Comparison of ENCODE assay signal across 5 cellular contexts in the genomic region with DNA sequence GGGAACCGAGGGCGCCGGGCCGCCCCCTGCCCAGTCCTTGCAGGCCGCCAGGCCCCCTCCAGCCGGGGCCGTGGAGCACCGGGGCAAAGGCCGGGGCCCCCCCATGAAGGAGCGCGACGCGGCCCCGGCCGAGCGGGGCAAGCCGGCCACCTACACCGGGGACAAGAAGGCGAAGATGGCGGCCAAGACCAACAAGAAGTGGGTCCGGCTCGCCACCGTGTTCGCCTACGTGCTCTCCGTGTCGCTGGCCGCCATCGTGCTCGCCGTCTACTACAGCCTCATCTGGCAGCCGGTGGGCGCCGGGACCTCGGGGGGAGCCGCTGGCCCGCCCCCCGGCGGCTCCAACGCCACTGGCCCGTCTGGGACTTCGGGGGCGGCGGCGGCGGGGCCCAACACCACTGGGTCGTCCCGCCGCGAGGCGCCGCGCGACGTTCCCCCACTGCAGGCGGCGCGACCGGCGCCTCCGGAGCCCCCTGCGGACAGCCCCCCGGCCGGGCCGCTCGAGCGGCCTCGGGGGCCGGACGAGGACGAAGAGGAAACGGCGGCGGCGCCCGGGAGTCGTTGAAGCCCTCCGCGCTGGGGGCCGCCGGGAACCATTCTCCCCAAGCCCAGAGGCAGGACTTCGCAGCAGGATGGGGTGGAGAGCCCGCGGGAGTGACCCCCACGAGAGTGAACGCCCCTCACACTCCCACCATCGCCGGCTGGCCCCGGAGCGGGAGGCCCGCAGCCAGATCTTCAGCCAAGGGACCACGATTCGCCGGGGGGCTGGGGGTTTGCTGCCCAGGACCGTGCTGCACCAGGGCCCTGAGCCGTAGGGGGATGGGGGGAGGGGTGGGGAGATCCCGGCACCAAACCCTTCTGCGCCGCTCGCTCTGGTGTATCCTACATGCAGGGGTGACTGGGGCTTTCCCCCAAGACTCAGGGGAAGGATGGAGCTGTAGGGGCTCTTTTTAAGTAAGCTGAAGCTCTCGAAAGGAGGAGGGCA. TPM values are rescaled to one million over a fixed set of nuclear protein-coding genes. Genes with fewer than 3 reads are reported as not detected.
DNase-seq lines count a peak whose midpoint lies in the region; ATAC-seq and TF ChIP-seq lines count a peak whose summit lies in the region.

No MANE protein-coding gene starts in this region.

- TF ChIP-seq CTCF in esophagus muscularis mucosa (IDR thresholded peaks at IDR 0.05), result no peak
- no peak for TF ChIP-seq CTCF in smooth muscle cell (IDR thresholded peaks at IDR 0.05; ENCODE audit: borderline replicate concordance, insufficient read depth, poor library complexity, severe bottlenecking)

- H3K4me1 ChIP-seq in esophagus muscularis mucosa (peaks cover 48 to 80% (median 73%) of the 10 kb centered on the region in 4 donors), smooth muscle cell (ENCODE audit: low read depth) (peaks cover 43% of the 10 kb centered on the region)

- 6% methylated on average over 6 of the region's 101 CpGs for WGBS in esophagus muscularis mucosa
- 1% methylated on average over 61 of the region's 101 CpGs for WGBS in smooth muscle cell (ENCODE audit: low lambda C conversion rate)

- no peak overlapping the region for H2AFZ ChIP-seq in smooth muscle cell (ENCODE audit: low read depth)

- H3K27me3 ChIP-seq in esophagus muscularis mucosa (no peaks in the 10 kb centered on the region), smooth muscle cell (ENCODE audit: low read depth) (no peaks in the 10 kb centered on the region)

- H3K4me3 ChIP-seq in esophagus muscularis mucosa (peak overlapping the region; percentile 86 to 95 (median 95)), smooth muscle cell (peak overlapping the region; percentile 66)

- intact Hi-C loops in esophagus muscularis mucosa (cut with DNase I), result loop anchor here (2.0 to 5.0 kb wide), 2 partner anchors 15 to 43 kb away; no protein-coding TSS in a partner anchor

- no peaks in the 10 kb centered on the region for H3F3A ChIP-seq in smooth muscle cell (ENCODE audit: low read depth)

- no peak for TF ChIP-seq POLR2A in esophagus muscularis mucosa (IDR thresholded peaks at IDR 0.05; ENCODE audit: low read depth)

- H3K79me2 ChIP-seq in smooth muscle cell (ENCODE audit: low read depth), result peaks cover 23% of the 10 kb centered on the region

- H4K20me1 ChIP-seq in smooth muscle cell (ENCODE audit: low read depth), result peaks cover 17% of the 10 kb centered on the region

- no peak for TF ChIP-seq EP300 in esophagus muscularis mucosa (IDR thresholded peaks at IDR 0.05)

- H3K36me3 ChIP-seq in esophagus muscularis mucosa (peaks cover 0 to 5% (median 0%) of the 10 kb centered on the region in 4 donors), smooth muscle cell (ENCODE audit: low read depth) (no peaks in the 10 kb centered on the region)

- ATAC-seq in GM21526 (IDR thresholded peaks at IDR 0.05; ENCODE audit: low FRiP score, unreplicated experiment), result peak; percentile 3

- peak overlapping the region; percentile 92 to 98 (median 96) for H3K27ac ChIP-seq in esophagus muscularis mucosa (replicated peaks in 1 of 4)
- no peak overlapping the region for H3K27ac ChIP-seq in smooth muscle cell (ENCODE audit: low read depth)

- DNase-seq in NCI-H69 (lab: John Stamatoyannopoulos, UW) (peak; percentile 57), esophagus muscularis mucosa (ENCODE audit: extremely low spot score) (no peak), smooth muscle cell (lab: John Stamatoyannopoulos, UW; ENCODE audit: unreplicated experiment) (no peak), amniotic stem cell (lab: John Stamatoyannopoulos, UW) (no peak)

- peak overlapping the region; percentile 69 for H3K9ac ChIP-seq in smooth muscle cell (ENCODE audit: low read depth)

- H3K9me3 ChIP-seq in esophagus muscularis mucosa (no peaks in the 10 kb centered on the region), smooth muscle cell (replicated peaks; ENCODE audit: low read depth) (no peaks in the 10 kb centered on the region)

- peak overlapping the region; percentile 94 for H3K4me2 ChIP-seq in smooth muscle cell

RNA-seq across cellular contexts. Expression of gene INAFM2, which starts 0.8 kb away (rescaled TPM):
- total RNA-seq in esophagus muscularis mucosa, result 10 to 100 TPM; 39.0 to 41.3 (median 40.7) TPM
- 28.1 and 30.4 TPM in 2 replicates for total RNA-seq in smooth muscle cell
- polyA plus RNA-seq in smooth muscle cell, result 23.9 and 48.6 TPM in 2 replicates

RNA-seq across cellular contexts. Expression of gene CCDC9B, which starts 16.5 kb away (rescaled TPM):
- total RNA-seq in esophagus muscularis mucosa (10 to 100 TPM; 22.9 to 82.6 (median 56.3) TPM), smooth muscle cell (2.2 and 3.8 TPM in 2 replicates)
- 0.97 and 4.7 TPM in 2 replicates for polyA plus RNA-seq in smooth muscle cell

RNA-seq across cellular contexts. Expression of gene PLCB2, which starts 16.5 kb away (rescaled TPM):
- total RNA-seq in esophagus muscularis mucosa (10 to 100 TPM in 1 of 4 donors, 1 to 10 TPM in 3; 5.8 to 13.3 (median 9.7) TPM), smooth muscle cell (1.5 and 3.9 TPM in 2 replicates)
- polyA plus RNA-seq in smooth muscle cell, result 1.9 TPM in 1 of 2 replicates, not detected in the other

RNA-seq across cellular contexts. Expression of gene PHGR1, which starts 26.6 kb away (rescaled TPM):
- total RNA-seq in esophagus muscularis mucosa (1 to 10 TPM in 1 of 4 donors, not detected in 3; 1.8 TPM), smooth muscle cell (not detected in 2 replicates)
- 0.48 TPM in 1 of 2 replicates, not detected in the other for polyA plus RNA-seq in smooth muscle cell

RNA-seq across cellular contexts. Expression of gene DISP2, which starts 33.8 kb away (rescaled TPM):
- under 1 TPM; 0.13 to 0.42 (median 0.26) TPM for total RNA-seq in esophagus muscularis mucosa
- total RNA-seq in smooth muscle cell, result 0.04 and 0.58 TPM in 2 replicates
- polyA plus RNA-seq in smooth muscle cell, result 0.46 and 0.90 TPM in 2 replicates
